8 cellular contexts compared by ENCODE assay signal in the genomic region with DNA sequence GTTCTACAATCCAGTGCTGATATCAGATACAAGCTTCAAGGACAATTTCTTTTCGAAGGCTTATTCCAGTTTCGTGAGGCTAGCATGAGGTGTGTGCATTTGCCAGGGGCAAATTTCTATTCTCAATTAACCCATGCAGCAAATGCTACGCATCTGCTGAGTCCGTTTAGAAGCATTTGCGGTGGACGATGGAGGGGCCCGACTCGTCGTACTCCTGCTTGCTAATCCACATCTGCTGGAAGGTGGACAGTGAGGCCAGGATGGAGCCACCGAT. TPM values are rescaled to one million over a fixed set of nuclear protein-coding genes. Genes with fewer than 3 reads are reported as not detected.
DNase-seq lines count a peak whose midpoint lies in the region; ATAC-seq, FAIRE-seq and TF ChIP-seq lines count a peak whose summit lies in the region.

No MANE protein-coding gene starts in this region.

- no peaks in the 10 kb centered on the region for H3K9me3 Mint-ChIP-seq in CD8-positive, alpha-beta T cell
- H3K9me3 Mint-ChIP-seq in osteocyte (ENCODE audit: unreplicated experiment): no peaks in the 10 kb centered on the region

- H4K20me1 ChIP-seq in PC-3 (ENCODE audit: low read length): peaks cover 39% of the 10 kb centered on the region
- peaks cover 2% of the 10 kb centered on the region for H4K20me1 ChIP-seq in endothelial cell of umbilical vein (replicated peaks; ENCODE audit: control insufficient read depth, extremely low read depth, insufficient read depth, low read length)

- H3K36me3 ChIP-seq in CD8-positive, alpha-beta T cell (ENCODE audit: insufficient read depth, low read length): peaks cover 37% of the 10 kb centered on the region
- H3K36me3 ChIP-seq in PC-3 (ENCODE audit: low read depth, low read length) (peaks cover 29% of the 10 kb centered on the region), endothelial cell of umbilical vein (ENCODE audit: control insufficient read depth in 2 of 2, extremely low read depth in 1 of 2, insufficient read depth in 2 of 2, low read length in 2 of 2) (peaks cover 15 to 24% of the 10 kb centered on the region in 2 experiments)

- H3K4me3 ChIP-seq in CD8-positive, alpha-beta T cell (ENCODE audit: low read depth, low read length): peak overlapping the region; percentile 84
- H3K4me3 ChIP-seq in PC-3 (ENCODE audit: low read length) (peak overlapping the region; percentile 99), endothelial cell of umbilical vein (replicated peaks in 1 of 3; ENCODE audit: insufficient read depth in 1 of 3, low read depth in 1 of 3, low read length in 3 of 3) (peak overlapping the region; percentile 42 to 93 (median 78))

- intact Hi-C loops in CD8-positive, alpha-beta T cell (cut with DNase I, micrococcal nuclease): loop anchor here (5.0 to 10.0 kb wide), 8 partner anchors 113 to 1673 kb away; partner anchors contain the start of genes BAHCC1 (in 2 of the 2), CBX4 (in 1 of the 2), CCDC137 (in 1 of the 2) and CENPX (in 1 of the 2)
- intact Hi-C loops in PC-3 (cut with micrococcal nuclease): loop anchor here (10.0 kb wide), 1 partner anchor 116 kb away; the partner anchor contains the start of gene BAHCC1
- intact Hi-C loops in endothelial cell of umbilical vein (cut with micrococcal nuclease): loop anchor here (1.0 to 5.0 kb wide), 2 partner anchors 115 to 258 kb away; partner anchors contain the start of gene BAHCC1

- no peaks in the 10 kb centered on the region for H3K27me3 Mint-ChIP-seq in CD8-positive, alpha-beta T cell (ENCODE audit: low read depth)
- no peaks in the 10 kb centered on the region for H3K27me3 Mint-ChIP-seq in osteocyte (ENCODE audit: unreplicated experiment)

- no peaks in the 10 kb centered on the region for H3K9me2 ChIP-seq in PC-3 (replicated peaks; ENCODE audit: low read length)

- POLR2A ChIA-PET in CD8-positive, alpha-beta T cell (lab: Charles Lee): interaction anchor here (0.7 to 3.7 kb wide), 9 partner anchors 12 to 417 kb away, joined by 3 to 26 read pairs (median 4); partner anchors contain the start of genes ARHGDIA, FAAP100, MAFG and NDUFAF8
- POLR2A ChIA-PET in PC-3 (lab: Charles Lee; ENCODE audit: unreplicated experiment) (no interaction called here), endothelial cell of umbilical vein (lab: Charles Lee) (interaction anchor here (1.1 to 1.3 kb wide), 2 partner anchors 57 to 115 kb away, joined by 3 read pairs; partner anchors contain the start of gene BAHCC1)

- H2AFZ ChIP-seq in PC-3 (ENCODE audit: low read length): no peak overlapping the region
- H2AFZ ChIP-seq in endothelial cell of umbilical vein (ENCODE audit: low read depth, low read length): no peak overlapping the region

- in situ Hi-C loops in GM13977 (cut with MboI; ENCODE audit: low pct_unique_long_range_greater_than_20kb, low sequenced_read_pairs, unreplicated experiment): no loop called here

- dilution Hi-C loops in endothelial cell of umbilical vein (cut with MboI; ENCODE audit: extremely low pct_ligation_motif_present, low sequenced_read_pairs): no loop called here

- H3K27me3 ChIP-seq in CD8-positive, alpha-beta T cell (ENCODE audit: insufficient read depth, low read length): no peaks in the 10 kb centered on the region
- no peaks in the 10 kb centered on the region for H3K27me3 ChIP-seq in PC-3 (ENCODE audit: low read length)
- no peaks in the 10 kb centered on the region for H3K27me3 ChIP-seq in endothelial cell of umbilical vein (ENCODE audit: control insufficient read depth in 2 of 2, insufficient read depth in 2 of 2, low read length in 2 of 2)

- peak; percentile 29 for TF ChIP-seq POLR2A in endothelial cell of umbilical vein (IDR thresholded peaks at IDR 0.05; ENCODE audit: low read depth, low read length)

- no peak for ATAC-seq in CD8-positive, alpha-beta T cell
- ATAC-seq in PC-3: no peak

- peaks cover 22% of the 10 kb centered on the region for H3F3A ChIP-seq in PC-3 (ENCODE audit: low read length, unreplicated experiment)

- H3K4me1 ChIP-seq in CD8-positive, alpha-beta T cell (ENCODE audit: insufficient read depth, low read length): peaks cover 28% of the 10 kb centered on the region
- peaks cover 21% of the 10 kb centered on the region for H3K4me1 ChIP-seq in PC-3 (ENCODE audit: insufficient read depth, low read length)
- peaks cover 21% of the 10 kb centered on the region for H3K4me1 ChIP-seq in endothelial cell of umbilical vein (ENCODE audit: control insufficient read depth, extremely low read depth, insufficient read depth, low read length)

- no peak for TF ChIP-seq CTCF in CD8-positive, alpha-beta T cell (IDR thresholded peaks at IDR 0.05)
- no peak for TF ChIP-seq CTCF in PC-3 (conservative IDR thresholded peaks at IDR 0.05; ENCODE audit: low read depth, low read length)
- no peak for TF ChIP-seq CTCF in endothelial cell of umbilical vein (IDR thresholded peaks at IDR 0.05; ENCODE audit: extremely low read depth in 1 of 2, insufficient read depth in 1 of 2, low read depth in 1 of 2, low read length in 2 of 2)
- TF ChIP-seq CTCF in osteocyte (IDR thresholded peaks at IDR 0.05): no peak
- TF ChIP-seq CTCF in GM13977 (IDR thresholded peaks at IDR 0.05; ENCODE audit: extremely low read depth, insufficient read depth, missing control alignments): no peak

- peaks cover 57% of the 10 kb centered on the region for H3K79me2 ChIP-seq in PC-3 (ENCODE audit: low read length)
- H3K79me2 ChIP-seq in endothelial cell of umbilical vein (ENCODE audit: control insufficient read depth, insufficient read depth, low read length): peaks cover 41% of the 10 kb centered on the region

- H3K9ac ChIP-seq in PC-3 (ENCODE audit: low read length) (peak overlapping the region; percentile 91), endothelial cell of umbilical vein (replicated peaks; ENCODE audit: extremely low read depth, insufficient read depth, low read length) (peak overlapping the region; percentile 81)

- H3K9me3 ChIP-seq in CD8-positive, alpha-beta T cell (ENCODE audit: low read length): no peaks in the 10 kb centered on the region
- H3K9me3 ChIP-seq in PC-3 (ENCODE audit: low read length) (no peaks in the 10 kb centered on the region), endothelial cell of umbilical vein (replicated peaks; ENCODE audit: control insufficient read depth, insufficient read depth, low read length) (no peaks in the 10 kb centered on the region)

- DNase-seq in CD8-positive, alpha-beta T cell: no peak
- DNase-seq in PC-3 (no peak), endothelial cell of umbilical vein (ENCODE audit: low read depth, low spot score) (no peak), osteocyte (ENCODE audit: extremely low spot score, unreplicated experiment) (no peak), H4 (ENCODE audit: low spot score) (no peak), GM13977 (ENCODE audit: low spot score) (no peak), ureter (ENCODE audit: low spot score) (no peak), mesenteric fat pad (ENCODE audit: low spot score) (no peak)

- H3K4me1 Mint-ChIP-seq in CD8-positive, alpha-beta T cell (ENCODE audit: low read depth): peaks cover 46% of the 10 kb centered on the region
- H3K4me1 Mint-ChIP-seq in osteocyte (ENCODE audit: unreplicated experiment): peaks cover 24% of the 10 kb centered on the region

- H3K27ac Mint-ChIP-seq in CD8-positive, alpha-beta T cell: peak overlapping the region; percentile 98
- peak overlapping the region; percentile 87 for H3K27ac Mint-ChIP-seq in osteocyte (ENCODE audit: unreplicated experiment)

- H3K4me3 Mint-ChIP-seq in CD8-positive, alpha-beta T cell: peak overlapping the region; percentile 98
- H3K4me3 Mint-ChIP-seq in osteocyte (ENCODE audit: unreplicated experiment): peak overlapping the region; percentile 98

- peaks cover 45% of the 10 kb centered on the region for H3K36me3 Mint-ChIP-seq in CD8-positive, alpha-beta T cell
- peaks cover 43% of the 10 kb centered on the region for H3K36me3 Mint-ChIP-seq in osteocyte (ENCODE audit: unreplicated experiment)

- peak; percentile 15 for FAIRE-seq in endothelial cell of umbilical vein (lab: Jason Lieb, UNC)

- CTCF ChIA-PET in CD8-positive, alpha-beta T cell (lab: Charles Lee): interaction anchor here (1.6 to 1.7 kb wide), 2 partner anchors 11 to 26 kb away, joined by 3 to 5 read pairs; no protein-coding TSS in a partner anchor
- CTCF ChIA-PET in PC-3 (lab: Charles Lee): no interaction called here
- CTCF ChIA-PET in endothelial cell of umbilical vein (lab: Charles Lee): no interaction called here

- H3K27ac ChIP-seq in CD8-positive, alpha-beta T cell (ENCODE audit: low read depth, low read length): peak overlapping the region; percentile 56
- H3K27ac ChIP-seq in PC-3 (ENCODE audit: low read length) (no peak overlapping the region), endothelial cell of umbilical vein (ENCODE audit: insufficient read depth, low read depth, low read length) (no peak overlapping the region)

- peak overlapping the region; percentile 88 for H3K4me2 ChIP-seq in PC-3 (ENCODE audit: low read length)
- H3K4me2 ChIP-seq in endothelial cell of umbilical vein (ENCODE audit: insufficient read depth, low read length): peak overlapping the region; percentile 83

- no peaks in the 10 kb centered on the region for H3K9me1 ChIP-seq in endothelial cell of umbilical vein (replicated peaks; ENCODE audit: control insufficient read depth, extremely low read depth, insufficient read depth, low read length)

- BruUV-seq in PC-3 (replicated peaks; lab: Mats Ljungman, UMichigan) (no TSS peak), endothelial cell of umbilical vein (replicated peaks; lab: Mats Ljungman, UMichigan) (no TSS peak)

RNA-seq across cellular contexts. Expression of gene ACTG1, which starts 2.1 kb away (rescaled TPM):
- 1,000 to 10,000 TPM; 1,370 to 1,375 TPM for total RNA-seq in CD8-positive, alpha-beta T cell
- 4,503 and 4,798 TPM in 2 replicates for total RNA-seq in PC-3 (2014; rRNA removed)
- total RNA-seq in endothelial cell of umbilical vein: 6,127 and 6,180 TPM in 2 replicates
- polyA plus RNA-seq in endothelial cell of umbilical vein: 7,850 and 10,663 TPM in 2 replicates
- 8,486 and 8,491 TPM in 2 replicates for polyA plus RNA-seq in endothelial cell of umbilical vein (2011; cell fraction: cytosol; rRNA removed)
- polyA plus RNA-seq in endothelial cell of umbilical vein (2011; cell fraction: nucleus; rRNA removed): 3,539 and 4,015 TPM in 2 replicates
- 6,029 and 7,831 TPM in 2 replicates for polyA plus RNA-seq in endothelial cell of umbilical vein (2012)
- 1,957 and 3,242 TPM in 2 replicates for polyA minus RNA-seq in endothelial cell of umbilical vein
- polyA minus RNA-seq in endothelial cell of umbilical vein (2011; cell fraction: cytosol; rRNA and poly(A)+ RNA removed): 776 TPM
- polyA minus RNA-seq in endothelial cell of umbilical vein (2011; cell fraction: nucleus; rRNA and poly(A)+ RNA removed): 664 and 1,635 TPM in 2 replicates
- total RNA-seq in osteocyte: 4,236 and 4,267 TPM in 2 replicates
- 1,105 and 1,576 TPM in 2 replicates for total RNA-seq in H4 (2014; rRNA removed; shearing (Covaris generic))
- 3,857 TPM for total RNA-seq in ureter
- total RNA-seq in mesenteric fat pad: 1,641 TPM

RNA-seq across cellular contexts. Expression of gene FSCN2, which starts 17.7 kb away (rescaled TPM):
- total RNA-seq in CD8-positive, alpha-beta T cell: under 1 TPM; 0.36 to 0.38 TPM
- 0.87 and 2.4 TPM in 2 replicates for total RNA-seq in PC-3 (2014; rRNA removed)
- total RNA-seq in endothelial cell of umbilical vein: 0.58 and 0.71 TPM in 2 replicates
- polyA plus RNA-seq in endothelial cell of umbilical vein: 0.32 and 0.46 TPM in 2 replicates
- polyA plus RNA-seq in endothelial cell of umbilical vein (2011; cell fraction: cytosol; rRNA removed): 0.06 and 0.10 TPM in 2 replicates
- 0.43 and 0.87 TPM in 2 replicates for polyA plus RNA-seq in endothelial cell of umbilical vein (2011; cell fraction: nucleus; rRNA removed)
- polyA plus RNA-seq in endothelial cell of umbilical vein (2012): 0.12 and 0.25 TPM in 2 replicates
- polyA minus RNA-seq in endothelial cell of umbilical vein: 0.41 TPM in 1 of 2 replicates, not detected in the other
- polyA minus RNA-seq in endothelial cell of umbilical vein (2011; cell fraction: cytosol; rRNA and poly(A)+ RNA removed): 1.1 TPM
- polyA minus RNA-seq in endothelial cell of umbilical vein (2011; cell fraction: nucleus; rRNA and poly(A)+ RNA removed): 0.67 and 1.4 TPM in 2 replicates
- 3.0 and 3.7 TPM in 2 replicates for total RNA-seq in osteocyte
- 0.27 TPM in 1 of 2 replicates, not detected in the other for total RNA-seq in H4 (2014; rRNA removed; shearing (Covaris generic))
- 4.2 TPM for total RNA-seq in ureter
- total RNA-seq in mesenteric fat pad: 0.39 TPM

RNA-seq across cellular contexts. Expression of gene FAAP100, which starts 41.7 kb away (rescaled TPM):
- 10 to 100 TPM; 21.7 to 23.5 TPM for total RNA-seq in CD8-positive, alpha-beta T cell
- total RNA-seq in PC-3 (2014; rRNA removed) (23.3 and 34.6 TPM in 2 replicates), endothelial cell of umbilical vein (50.2 and 54.3 TPM in 2 replicates), osteocyte (63.0 and 64.6 TPM in 2 replicates), ureter (37.1 TPM), mesenteric fat pad (25.5 TPM)
- 35.4 and 40.4 TPM in 2 replicates for polyA plus RNA-seq in endothelial cell of umbilical vein
- 18.0 and 31.7 TPM in 2 replicates for polyA plus RNA-seq in endothelial cell of umbilical vein (2011; cell fraction: cytosol; rRNA removed)
- polyA plus RNA-seq in endothelial cell of umbilical vein (2011; cell fraction: nucleus; rRNA removed): 58.5 and 65.6 TPM in 2 replicates
- polyA plus RNA-seq in endothelial cell of umbilical vein (2012): 17.9 and 28.1 TPM in 2 replicates
- polyA minus RNA-seq in endothelial cell of umbilical vein: 21.6 and 30.8 TPM in 2 replicates
- polyA minus RNA-seq in endothelial cell of umbilical vein (2011; cell fraction: cytosol; rRNA and poly(A)+ RNA removed): 7.8 TPM
- 34.6 and 44.7 TPM in 2 replicates for polyA minus RNA-seq in endothelial cell of umbilical vein (2011; cell fraction: nucleus; rRNA and poly(A)+ RNA removed)
- total RNA-seq in H4 (2014; rRNA removed; shearing (Covaris generic)): 6.6 and 7.4 TPM in 2 replicates
